1 cellular context compared by ENCODE assay signal in the genomic region with DNA sequence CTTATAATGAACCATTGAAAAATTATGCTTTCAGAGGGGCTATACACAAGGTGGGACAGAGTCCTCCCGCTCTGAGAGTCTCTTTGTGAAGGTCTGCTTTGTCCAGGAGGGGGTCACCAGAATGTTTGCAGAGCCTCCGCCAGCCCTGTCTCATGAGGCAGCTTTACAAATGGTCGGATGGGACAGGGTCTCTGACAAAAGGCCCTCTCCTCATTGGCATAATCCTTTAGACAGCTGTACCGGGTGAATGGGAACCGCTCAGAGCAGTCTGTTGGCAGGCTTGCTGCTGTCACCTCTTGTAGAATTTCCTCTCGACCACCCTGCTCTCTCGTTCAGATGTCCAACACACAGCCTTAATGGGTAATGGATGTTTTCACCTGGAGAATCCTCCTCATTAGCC.
TF ChIP-seq lines count a peak whose summit lies in the region.

No MANE protein-coding gene starts in this region.

TF ChIP-seq in A549, 52 proteins besides CTCF, POLR2A, EP300 and RAD21 (continued from another document):
- no peak for TF ChIP-seq RFX5 (IDR thresholded peaks at IDR 0.05)
